10 cellular contexts compared by ENCODE assay signal in genomic region chr16:89334050-89334449, GRCh38.
DNase-seq lines count a peak whose midpoint lies in the region; ATAC-seq and TF ChIP-seq lines count a peak whose summit lies in the region.
"Had no signal": no experiment of that assay in that cellular context is flagged by ENCODE, and none has a peak within 500 bp of the region (broad histone marks: within the 10 kb centered on the region; RNA-seq: fewer than 3 reads in every experiment).

No MANE protein-coding gene starts in this region.

- CTCF ChIA-PET in activated naive CD4-positive, alpha-beta T cell treated with anti-CD3 and anti-CD28 coated beads, Interleukin-2, amount 10 ng/mL, durations not matched to agents 7 days and 5 days (lab: Charles Lee), result interaction anchor here (1.4 to 2.3 kb wide), 3 partner anchors 23 to 223 kb away, joined by 3 to 9 read pairs (median 3); no protein-coding TSS in a partner anchor
- CTCF ChIA-PET in mammary epithelial cell (lab: Charles Lee; ENCODE audit: low non-redundant PET), result interaction anchor here (0.5 kb wide), 1 partner anchor 75 kb away, joined by 5 read pairs; no protein-coding TSS in a partner anchor

- H3K27me3 Mint-ChIP-seq in activated naive CD4-positive, alpha-beta T cell treated with anti-CD3 and anti-CD28 coated beads, Interleukin-2, amount 10 ng/mL, durations not matched to agents 7 days and 5 days, result no peaks in the 10 kb centered on the region

- intact Hi-C loops in mammary epithelial cell (cut with micrococcal nuclease), result loop anchor here (5.0 kb wide), 1 partner anchor 223 kb away; no protein-coding TSS in a partner anchor

- no peak overlapping the region for H2AFZ ChIP-seq in mammary epithelial cell (ENCODE audit: low read depth, low read length)

- dilution Hi-C loops in mammary epithelial cell (cut with HindIII; ENCODE audit: low sequenced_read_pairs), result no loop called here

- no peaks in the 10 kb centered on the region for H3K36me3 ChIP-seq in mammary epithelial cell (ENCODE audit: insufficient read depth, low read length)
- H3K36me3 ChIP-seq in mucosa of stomach (ENCODE audit: control insufficient read depth, insufficient read depth, low read length), result no peaks in the 10 kb centered on the region
- H3K36me3 ChIP-seq in upper lobe of left lung, result no peaks in the 10 kb centered on the region
- H3K36me3 ChIP-seq: tibial artery had no signal

- peaks cover 47% of the 10 kb centered on the region for H3K4me1 ChIP-seq in mammary epithelial cell (ENCODE audit: insufficient read depth, low read length)
- peaks cover 22% of the 10 kb centered on the region for H3K4me1 ChIP-seq in mucosa of stomach (ENCODE audit: control insufficient read depth, insufficient read depth, low read length)
- peaks cover 54 to 69% (median 61%) of the 10 kb centered on the region in 4 donors for H3K4me1 ChIP-seq in upper lobe of left lung

- H3K4me2 ChIP-seq in mammary epithelial cell (ENCODE audit: insufficient read depth, low read depth, low read length), result peak overlapping the region; percentile 27

- H3K4me1 Mint-ChIP-seq in activated naive CD4-positive, alpha-beta T cell treated with anti-CD3 and anti-CD28 coated beads, Interleukin-2, amount 10 ng/mL, durations not matched to agents 7 days and 5 days, result peaks cover 67% of the 10 kb centered on the region

- H3K9ac ChIP-seq in mammary epithelial cell (ENCODE audit: insufficient read depth, low read length) (no peak overlapping the region), mucosa of stomach (ENCODE audit: low read length) (peak overlapping the region; percentile 28)

- H3K27ac ChIP-seq in mammary epithelial cell (ENCODE audit: insufficient read depth, low read depth, low read length) (peak overlapping the region; percentile 25), upper lobe of left lung (peak overlapping the region; percentile 63 to 79 (median 72))

- no peak for TF ChIP-seq CTCF in mammary epithelial cell (conservative IDR thresholded peaks at IDR 0.05 in 1 of 2, IDR thresholded peaks at IDR 0.05 in 1 of 2; ENCODE audit: extremely low read depth in 1 of 2, insufficient read depth in 1 of 2, low read depth in 1 of 2, low read length in 2 of 2)
- TF ChIP-seq CTCF in upper lobe of left lung (IDR thresholded peaks at IDR 0.05), result no peak

- H3K27me3 ChIP-seq in mammary epithelial cell (ENCODE audit: insufficient read depth, low read length), result no peaks in the 10 kb centered on the region
- H3K27me3 ChIP-seq in mucosa of stomach (ENCODE audit: control insufficient read depth, insufficient read depth, low read length), result no peaks in the 10 kb centered on the region
- H3K27me3 ChIP-seq in upper lobe of left lung, result no peaks in the 10 kb centered on the region
- H3K27me3 ChIP-seq: tibial artery had no signal

- H3K4me3 Mint-ChIP-seq in activated naive CD4-positive, alpha-beta T cell treated with anti-CD3 and anti-CD28 coated beads, Interleukin-2, amount 10 ng/mL, durations not matched to agents 7 days and 5 days, result no peak overlapping the region

- peaks cover under 1% of the 10 kb centered on the region for H4K20me1 ChIP-seq in mammary epithelial cell (ENCODE audit: insufficient read depth, low read length)

- H3K9me3 ChIP-seq in mammary epithelial cell (replicated peaks; ENCODE audit: insufficient read depth, low read length) (no peaks in the 10 kb centered on the region), mucosa of stomach (ENCODE audit: control insufficient read depth, low read length) (no peaks in the 10 kb centered on the region), upper lobe of left lung (no peaks in the 10 kb centered on the region)
- H3K9me3 ChIP-seq: tibial artery had no signal

- in situ Hi-C loops in mammary epithelial cell (cut with MboI; ENCODE audit: low sequenced_read_pairs in 2 of 2), result no loop called here

- peaks cover 3% of the 10 kb centered on the region for H3K36me3 Mint-ChIP-seq in activated naive CD4-positive, alpha-beta T cell treated with anti-CD3 and anti-CD28 coated beads, Interleukin-2, amount 10 ng/mL, durations not matched to agents 7 days and 5 days

- peaks cover 97% of the 10 kb centered on the region for H3K79me2 ChIP-seq in mammary epithelial cell (ENCODE audit: insufficient read depth, low read length)

- no peaks in the 10 kb centered on the region for H3K9me3 Mint-ChIP-seq in activated naive CD4-positive, alpha-beta T cell treated with anti-CD3 and anti-CD28 coated beads, Interleukin-2, amount 10 ng/mL, durations not matched to agents 7 days and 5 days

- TF ChIP-seq EP300 in upper lobe of left lung (IDR thresholded peaks at IDR 0.05), result no peak

- ATAC-seq in upper lobe of left lung (ENCODE audit: low FRiP score in 2 of 2) (no peak), HG03097 (IDR thresholded peaks at IDR 0.05; ENCODE audit: low FRiP score, unreplicated experiment) (no peak)

- 15% methylated on average over 2 of the region's 2 CpGs for WGBS in mammary epithelial cell (ENCODE audit: low coverage, missing lambda C conversion rate)
- WGBS in upper lobe of left lung, 2 donors, result 57 to 58% methylated on average over 2 of the region's 2 CpGs

- DNase-seq in activated naive CD4-positive, alpha-beta T cell treated with anti-CD3 and anti-CD28 coated beads, Interleukin-2, amount 10 ng/mL, durations not matched to agents 7 days and 5 days, result no peak
- DNase-seq in activated naive CD4-positive, alpha-beta T cell treated with anti-CD3 and anti-CD28 coated beads, Interleukin-2, amount 50 U/mL, for 16 hours, result no peak
- DNase-seq in mammary epithelial cell, result no peak
- DNase-seq in upper lobe of left lung, result no peak
- DNase-seq in erythroblast (lab: John Stamatoyannopoulos, UW), result no peak
- DNase-seq in A172 (ENCODE audit: low spot score), result no peak
- DNase-seq: stimulated activated CD4-positive, alpha-beta T cell treated with anti-CD3 and anti-CD28 coated beads, Interleukin-12 subunit alpha, Interleukin-12 subunit beta, amount 100 ng/mL, for 4 hours had no signal

- peak overlapping the region; percentile 28 for H3K27ac Mint-ChIP-seq in activated naive CD4-positive, alpha-beta T cell treated with anti-CD3 and anti-CD28 coated beads, Interleukin-2, amount 10 ng/mL, durations not matched to agents 7 days and 5 days

- no TSS peak for BruUV-seq in mammary epithelial cell (replicated peaks; lab: Mats Ljungman, UMichigan)

- H3K4me3 ChIP-seq in mammary epithelial cell (replicated peaks in 1 of 3; ENCODE audit: insufficient read depth in 1 of 3, low read depth in 2 of 3, low read length in 3 of 3) (no peak overlapping the region), mucosa of stomach (ENCODE audit: low read length) (no peak overlapping the region), upper lobe of left lung (no peak overlapping the region)
- H3K4me3 ChIP-seq: tibial artery had no signal

- TF ChIP-seq POLR2A in upper lobe of left lung (IDR thresholded peaks at IDR 0.05) (no peak), erythroblast (IDR thresholded peaks at IDR 0.05; ENCODE audit: low read length) (no peak)
